Comparison of ENCODE assay signal across 10 cellular contexts in the genomic region with DNA sequence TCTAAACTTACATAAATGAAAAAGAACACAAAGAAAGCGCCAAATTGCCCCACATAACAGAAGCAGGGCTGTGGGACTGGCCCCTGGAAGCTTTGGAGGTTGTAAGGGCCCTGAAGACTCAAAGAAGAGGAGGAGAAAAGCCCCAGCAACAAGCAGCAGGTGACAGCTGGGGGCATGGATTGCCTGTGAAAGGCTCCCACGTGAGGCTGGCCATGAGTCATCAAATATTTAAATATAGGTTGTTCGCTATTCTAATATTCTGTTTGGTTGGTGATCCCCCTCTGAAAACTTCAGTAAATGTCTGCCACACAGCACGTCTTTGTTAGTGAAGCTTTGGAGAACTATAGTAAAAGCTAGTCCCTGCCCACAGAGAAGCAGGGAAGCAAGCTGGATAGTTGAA.
DNase-seq lines count a peak whose midpoint lies in the region; ATAC-seq, FAIRE-seq and TF ChIP-seq lines count a peak whose summit lies in the region.
"Had no signal": no experiment of that assay in that cellular context is flagged by ENCODE, and none has a peak within 500 bp of the region (broad histone marks: within the 10 kb centered on the region; RNA-seq: fewer than 3 reads in every experiment).

No MANE protein-coding gene starts in this region.

- TF ChIP-seq EP300 in K562 (IDR thresholded peaks at IDR 0.05; ENCODE audit: low read length): no peak

- no peak for TF ChIP-seq POLR2A in K562 (conservative IDR thresholded peaks at IDR 0.05)

- H3K27me3 ChIP-seq in K562 (ENCODE audit: control insufficient read depth in 2 of 2, insufficient read depth in 2 of 2, low read length in 2 of 2): no peaks in the 10 kb centered on the region
- H3K27me3 ChIP-seq in brain microvascular endothelial cell (replicated peaks): no peaks in the 10 kb centered on the region

- H3K4me3 ChIP-seq in GM12865 (ENCODE audit: low read depth, low read length) (no peak overlapping the region), K562 (no peak overlapping the region), brain microvascular endothelial cell (ENCODE audit: low read depth, low read length) (no peak overlapping the region)

- peaks cover 0 to 3% of the 10 kb centered on the region in 2 experiments; a peak in 2 of 5 replicates for H3K4me1 ChIP-seq in K562 (replicated peaks in 1 of 2; ENCODE audit: control insufficient read depth in 2 of 2, insufficient read depth in 2 of 2, low read length in 2 of 2)

- H3K36me3 Mint-ChIP-seq in naive thymus-derived CD8-positive, alpha-beta T cell: peaks cover 0 to 1% (median 0%) of the 10 kb centered on the region in 3 donors

- H2AFZ ChIP-seq in K562 (ENCODE audit: low read depth, low read length): peak overlapping the region; percentile 74

- H3K9me3 Mint-ChIP-seq in naive thymus-derived CD8-positive, alpha-beta T cell: no peaks in the 10 kb centered on the region

- TF ChIP-seq CTCF in GM12865 (IDR thresholded peaks at IDR 0.05; ENCODE audit: insufficient read depth, low read depth, low read length, missing control alignments) (no peak), K562 (IDR thresholded peaks at IDR 0.05 in 2 of 3, conservative IDR thresholded peaks at IDR 0.05 in 1 of 3; ENCODE audit: insufficient read depth in 2 of 3, low read depth in 1 of 3, low read length in 3 of 3) (no peak; a peak in 1 of 6 replicates), brain microvascular endothelial cell (IDR thresholded peaks at IDR 0.05; ENCODE audit: low read depth, low read length, missing control alignments) (no peak)

- FAIRE-seq in K562 (lab: Jason Lieb, UNC): no peak

- no peaks in the 10 kb centered on the region for H3K9me1 ChIP-seq in K562 (ENCODE audit: control insufficient read depth, insufficient read depth, low read length)

- POLR2A ChIA-PET in K562 (lab: Yijun Ruan, JAX): interaction anchor here (1.0 kb wide), 1 partner anchor 13 kb away, joined by 3 read pairs; no protein-coding TSS in a partner anchor
- POLR2A ChIA-PET in naive thymus-derived CD8-positive, alpha-beta T cell (lab: Charles Lee): no interaction called here

- no peaks in the 10 kb centered on the region for H3K9me3 ChIP-seq in K562 (replicated peaks; ENCODE audit: control insufficient read depth, insufficient read depth, low read depth, low read length)

- WGBS in K562 (ENCODE audit: insufficient coverage, low coverage, missing lambda C conversion rate): 0% methylated on average over 3 of the region's 4 CpGs

- H3K4me1 Mint-ChIP-seq in naive thymus-derived CD8-positive, alpha-beta T cell: no peaks in the 10 kb centered on the region

- DNase-seq in GM12865 (ENCODE audit: low read depth) (peak; percentile 63), K562 (ENCODE audit: extremely low read depth in 1 of 4, low spot score in 3 of 4) (peak in 2 of 4 experiments; percentile 20 to 45), brain microvascular endothelial cell (no peak)
- DNase-seq in activated T-cell treated with anti-CD3 and anti-CD28 coated beads, Interleukin-2, amount 50 U/mL, for 1 hour: no peak
- DNase-seq in naive thymus-derived CD8-positive, alpha-beta T cell: no peak
- DNase-seq: amygdala, COR-L47 had no signal

- H3K79me2 ChIP-seq in K562 (ENCODE audit: control insufficient read depth, insufficient read depth, low read length): no peaks in the 10 kb centered on the region

- intact Hi-C loops in K562 (cut with micrococcal nuclease): no loop called here

- H3K27ac Mint-ChIP-seq in naive thymus-derived CD8-positive, alpha-beta T cell: no peak overlapping the region

- CTCF ChIA-PET in K562 (lab: Yijun Ruan, JAX; ENCODE audit: low intra/inter-chr PET ratio): no interaction called here

- no peaks in the 10 kb centered on the region for H4K20me1 ChIP-seq in K562 (replicated peaks; ENCODE audit: control insufficient read depth, insufficient read depth, low read length)

- no peaks in the 10 kb centered on the region for H3K36me3 ChIP-seq in K562 (ENCODE audit: control insufficient read depth, insufficient read depth, low read length)
- no peaks in the 10 kb centered on the region for H3K36me3 ChIP-seq in brain microvascular endothelial cell (replicated peaks)

- peaks cover 0 to 10% (median 4%) of the 10 kb centered on the region in 5 donors for H3K27me3 Mint-ChIP-seq in naive thymus-derived CD8-positive, alpha-beta T cell

- in situ Hi-C loops in K562 (cut with MboI): no loop called here
- in situ Hi-C loops in brain microvascular endothelial cell (cut with HindIII; ENCODE audit: low pct_ligation_motif_present, low sequenced_read_pairs): no loop called here

- peak; percentile 69 for ATAC-seq in GM21447 (IDR thresholded peaks at IDR 0.05; ENCODE audit: unreplicated experiment)
- ATAC-seq in HG03196 (IDR thresholded peaks at IDR 0.05; ENCODE audit: unreplicated experiment): peak; percentile 66
- ATAC-seq in K562: peak; percentile 83
- no peak for ATAC-seq in GM21737 (IDR thresholded peaks at IDR 0.05; ENCODE audit: unreplicated experiment)
- no peak for ATAC-seq in naive thymus-derived CD8-positive, alpha-beta T cell

- no TSS peak for BruUV-seq in K562 (replicated peaks; lab: Mats Ljungman, UMichigan)

- no peak overlapping the region for H3K4me3 Mint-ChIP-seq in naive thymus-derived CD8-positive, alpha-beta T cell

- no peak overlapping the region for H3K4me2 ChIP-seq in K562 (ENCODE audit: insufficient read depth, low read length)

- no peak overlapping the region for H3K9ac ChIP-seq in K562 (ENCODE audit: insufficient read depth in 1 of 2, low read depth in 2 of 2, low read length in 2 of 2)

- H3K27ac ChIP-seq in K562 (ENCODE audit: extremely low read depth, low read depth, low read length): no peak overlapping the region
- H3K27ac ChIP-seq in brain microvascular endothelial cell: no peak overlapping the region

- no peak for TF ChIP-seq RAD21 in K562 (CRISPR knock-in tag; conservative IDR thresholded peaks at IDR 0.05 in 1 of 2, IDR thresholded peaks at IDR 0.05 in 1 of 2)

TF ChIP-seq in K562, 482 proteins besides CTCF, POLR2A, EP300 and RAD21 (continues in another document):
- TF ChIP-seq FOSL1 (tag; conservative IDR thresholded peaks at IDR 0.05) (peak; percentile 43; the same call in 1 of the 2 replicates), SIN3B (IDR thresholded peaks at IDR 0.05; ENCODE audit: low read depth) (no peak), MTA3 (IDR thresholded peaks at IDR 0.05; ENCODE audit: borderline replicate concordance) (no peak), ZNF77 (CRISPR knock-in tag; IDR thresholded peaks at IDR 0.05) (no peak), NONO (IDR thresholded peaks at IDR 0.05; ENCODE audit: low read depth in 2 of 2, low read length in 1 of 2) (no peak), HDAC1 (IDR thresholded peaks at IDR 0.05) (no peak), MAFF (IDR thresholded peaks at IDR 0.05; ENCODE audit: low read length) (peak; percentile 45; the same call in 1 of the 2 replicates), SMAD2 (IDR thresholded peaks at IDR 0.05; ENCODE audit: low read depth, low read length) (no peak), CSDE1 (IDR thresholded peaks at IDR 0.05) (no peak), YY1 (IDR thresholded peaks at IDR 0.05; ENCODE audit: borderline replicate concordance in 1 of 3, control insufficient read depth in 1 of 3, extremely low read depth in 1 of 3, insufficient read depth in 3 of 3, insufficient read length in 1 of 3, insufficient replicate concordance in 2 of 3, low read depth in 1 of 3, low read length in 2 of 3) (no peak), TCF7L2 (IDR thresholded peaks at IDR 0.05; ENCODE audit: low read depth, low read length) (no peak), ZNF253 (CRISPR knock-in tag; conservative IDR thresholded peaks at IDR 0.05) (no peak), MAFG (tag; conservative IDR thresholded peaks at IDR 0.05) (peak; percentile 73), POLR2G (IDR thresholded peaks at IDR 0.05; ENCODE audit: low read depth, low read length) (no peak), MYNN (IDR thresholded peaks at IDR 0.05) (no peak), MYNN (CRISPR knock-in tag; IDR thresholded peaks at IDR 0.05) (no peak), ZNF146 (CRISPR knock-in tag; IDR thresholded peaks at IDR 0.05; ENCODE audit: unreplicated experiment) (no peak), HMG20B (CRISPR knock-in tag; IDR thresholded peaks at IDR 0.05) (no peak), NUFIP1 (IDR thresholded peaks at IDR 0.05; ENCODE audit: partially characterized antibody) (no peak), BRD4 (IDR thresholded peaks at IDR 0.05) (no peak), ELF4 (CRISPR knock-in tag; IDR thresholded peaks at IDR 0.05) (no peak)
- TF ChIP-seq, protein P1, sequence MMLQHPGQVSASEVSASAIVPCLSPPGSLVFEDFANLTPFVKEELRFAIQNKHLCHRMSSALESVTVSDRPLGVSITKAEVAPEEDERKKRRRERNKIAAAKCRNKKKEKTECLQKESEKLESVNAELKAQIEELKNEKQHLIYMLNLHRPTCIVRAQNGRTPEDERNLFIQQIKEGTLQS (IDR thresholded peaks at IDR 0.05): peak; percentile 64
- TF ChIP-seq, protein P1 (CRISPR knock-in tag; conservative IDR thresholded peaks at IDR 0.05): no peak
- TF ChIP-seq, protein P2, sequence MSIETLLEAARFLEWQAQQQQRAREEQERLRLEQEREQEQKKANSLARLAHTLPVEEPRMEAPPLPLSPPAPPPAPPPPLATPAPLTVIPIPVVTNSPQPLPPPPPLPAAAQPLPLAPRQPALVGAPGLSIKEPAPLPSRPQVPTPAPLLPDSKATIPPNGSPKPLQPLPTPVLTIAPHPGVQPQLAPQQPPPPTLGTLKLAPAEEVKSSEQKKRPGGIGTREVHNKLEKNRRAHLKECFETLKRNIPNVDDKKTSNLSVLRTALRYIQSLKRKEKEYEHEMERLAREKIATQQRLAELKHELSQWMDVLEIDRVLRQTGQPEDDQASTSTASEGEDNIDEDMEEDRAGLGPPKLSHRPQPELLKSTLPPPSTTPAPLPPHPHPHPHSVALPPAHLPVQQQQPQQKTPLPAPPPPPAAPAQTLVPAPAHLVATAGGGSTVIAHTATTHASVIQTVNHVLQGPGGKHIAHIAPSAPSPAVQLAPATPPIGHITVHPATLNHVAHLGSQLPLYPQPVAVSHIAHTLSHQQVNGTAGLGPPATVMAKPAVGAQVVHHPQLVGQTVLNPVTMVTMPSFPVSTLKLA (conservative IDR thresholded peaks at IDR 0.05): peak; percentile 51 to 71

Comparison
In these comparisons a context has a peak if more than half of its experiments do, and no peak if none do; other contexts are left out.
1. ATAC-seq: peak in GM21447 (single experiment), HG03196 (single experiment) and K562 (single experiment); none in GM21737 (single experiment) and naive thymus-derived CD8-positive, alpha-beta T cell (0 of 2).